Comparison of ENCODE assay signal across 1 cellular context in the genomic region with DNA sequence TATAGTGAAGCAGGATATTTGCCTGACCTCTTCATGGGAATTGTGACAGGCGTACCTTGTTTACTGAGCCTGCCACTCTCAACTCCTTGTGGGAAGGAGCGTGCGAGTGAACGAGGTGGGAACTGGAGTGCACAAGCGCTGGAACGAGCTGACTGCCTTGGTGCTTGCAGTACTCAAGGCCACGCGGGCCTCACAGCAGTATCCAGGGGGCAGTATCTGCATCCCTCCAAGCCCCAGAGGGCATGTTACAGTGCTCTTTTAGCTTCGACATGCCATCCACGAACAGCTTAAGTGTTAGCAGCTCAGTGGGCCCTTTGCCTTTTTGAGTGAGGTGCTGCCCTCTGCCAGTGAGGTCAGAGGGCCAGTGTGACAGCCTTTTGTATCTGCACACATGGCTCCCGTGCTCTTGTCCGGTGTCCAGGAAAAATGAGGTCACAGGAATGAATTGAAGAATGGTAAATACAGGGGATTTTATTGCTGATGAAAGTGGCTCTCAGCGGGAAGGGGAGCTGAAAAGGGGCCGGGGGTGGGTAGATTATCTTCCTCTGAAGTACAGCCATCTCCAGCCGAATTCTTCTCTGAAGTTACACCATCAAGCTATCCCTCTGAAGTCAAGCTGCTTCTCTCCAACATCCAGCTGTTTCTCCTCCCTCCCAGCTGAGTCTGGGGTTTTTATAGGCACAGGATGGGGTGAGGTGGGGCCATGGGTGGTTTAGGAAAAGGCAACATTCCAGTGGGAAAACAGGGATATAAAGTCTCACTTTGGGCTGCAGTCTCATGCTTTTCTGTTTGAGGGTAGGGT.
TF ChIP-seq lines count a peak whose summit lies in the region.

No MANE protein-coding gene starts in this region.

TF ChIP-seq in HEK293, 187 proteins besides CTCF, POLR2A, EP300 and RAD21 (continued from another document):
- TF ChIP-seq ZFP41 (tag by site-specific recombination; IDR thresholded peaks at IDR 0.05; ENCODE audit: borderline replicate concordance) (no peak), ZNF416 (tag by site-specific recombination; IDR thresholded peaks at IDR 0.05) (no peak), ZBTB1 (tag by site-specific recombination; IDR thresholded peaks at IDR 0.05) (no peak)
